1 cellular context compared by ENCODE assay signal in genomic region chr11:119518746-119519382, GRCh38.
TF ChIP-seq lines count a peak whose summit lies in the region.

No MANE protein-coding gene starts in this region.

TF ChIP-seq in SK-N-SH, 30 proteins besides CTCF, POLR2A, EP300 and RAD21 (continued from another document):
- peak; percentile 95 for TF ChIP-seq REST (IDR thresholded peaks at IDR 0.05; ENCODE audit: low read depth, low read length)
